2 cellular contexts compared by ENCODE assay signal in genomic region chr10:71812913-71813590, GRCh38.
TF ChIP-seq lines count a peak whose summit lies in the region.

No MANE protein-coding gene starts in this region.

TF ChIP-seq in A549, 52 proteins besides CTCF, POLR2A, EP300 and RAD21:
- TF ChIP-seq CBX2 (IDR thresholded peaks at IDR 0.05; ENCODE audit: borderline replicate concordance, low read depth) (no peak), HDAC2 (IDR thresholded peaks at IDR 0.05) (no peak), KDM5A (IDR thresholded peaks at IDR 0.05) (no peak), ZSCAN20 (CRISPR knock-in tag; IDR thresholded peaks at IDR 0.05) (no peak), CHD4 (IDR thresholded peaks at IDR 0.05; ENCODE audit: borderline replicate concordance) (no peak)
- TF ChIP-seq, protein P1, sequence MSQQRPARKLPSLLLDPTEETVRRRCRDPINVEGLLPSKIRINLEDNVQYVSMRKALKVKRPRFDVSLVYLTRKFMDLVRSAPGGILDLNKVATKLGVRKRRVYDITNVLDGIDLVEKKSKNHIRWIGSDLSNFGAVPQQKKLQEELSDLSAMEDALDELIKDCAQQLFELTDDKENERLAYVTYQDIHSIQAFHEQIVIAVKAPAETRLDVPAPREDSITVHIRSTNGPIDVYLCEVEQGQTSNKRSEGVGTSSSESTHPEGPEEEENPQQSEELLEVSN (IDR thresholded peaks at IDR 0.05; ENCODE audit: borderline replicate concordance, low read depth): no peak

TF ChIP-seq in H1, 55 proteins besides CTCF, POLR2A, EP300 and RAD21:
- no peak for TF ChIP-seq JUND (IDR thresholded peaks at IDR 0.05; ENCODE audit: low read length)
- TF ChIP-seq HDAC2 (IDR thresholded peaks at IDR 0.05; ENCODE audit: borderline replicate concordance in 1 of 2, low read depth in 2 of 2, low read length in 2 of 2): no peak
- no peak for TF ChIP-seq GTF2F1 (IDR thresholded peaks at IDR 0.05; ENCODE audit: borderline replicate concordance, low read depth, low read length)
- no peak for TF ChIP-seq RXRA (IDR thresholded peaks at IDR 0.05; ENCODE audit: insufficient read depth, low read depth, low read length)
- no peak for TF ChIP-seq TAF1 (IDR thresholded peaks at IDR 0.05; ENCODE audit: low read depth, low read length)
